In the genomic region with DNA sequence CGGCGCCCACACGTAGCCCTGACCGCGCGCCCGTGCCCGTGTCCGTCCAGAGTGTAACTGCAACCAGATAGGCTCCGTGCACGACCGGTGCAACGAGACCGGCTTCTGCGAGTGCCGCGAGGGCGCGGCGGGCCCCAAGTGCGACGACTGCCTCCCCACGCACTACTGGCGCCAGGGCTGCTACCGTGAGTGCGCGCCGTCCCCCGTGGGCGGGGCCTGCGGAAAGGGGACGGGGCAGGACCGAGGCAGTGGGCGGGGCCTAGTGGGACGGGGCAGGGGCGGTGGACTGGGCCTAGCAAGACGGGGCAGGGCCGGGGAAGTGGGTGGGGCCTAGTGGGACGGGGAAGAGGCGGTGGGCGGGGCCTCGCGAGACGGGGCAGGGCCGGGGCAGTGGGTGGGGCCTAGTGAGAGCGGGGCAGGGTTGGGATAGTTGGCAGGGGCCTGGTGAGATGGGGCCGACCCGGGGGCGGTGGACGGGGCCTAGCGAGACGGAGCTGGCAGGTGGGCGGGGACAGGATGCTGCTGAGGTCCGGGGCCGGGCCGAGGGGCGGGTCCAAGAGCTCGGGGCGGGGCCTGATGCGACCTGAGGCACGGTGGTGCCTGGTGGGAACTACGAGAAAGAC, we compare ENCODE assay signal across 8 cellular contexts.
A peak's percentile ranks its signal among the peaks of the same experiment; 100 is the strongest.
DNase-seq lines count a peak whose midpoint lies in the region; ATAC-seq lines count a peak whose summit lies in the region.

No MANE protein-coding gene starts in this region.

- H3K9me3 ChIP-seq in effector memory CD4-positive, alpha-beta T cell (ENCODE audit: control insufficient read depth, low read length) = no peaks in the 10 kb centered on the region

- ATAC-seq in GM19468 (IDR thresholded peaks at IDR 0.05; ENCODE audit: extremely low read depth, unreplicated experiment) = peak; percentile 22

- H3K4me1 ChIP-seq in effector memory CD4-positive, alpha-beta T cell (ENCODE audit: control insufficient read depth, insufficient read depth, low read length, poor library complexity, severe bottlenecking) = peaks cover 10% of the 10 kb centered on the region

- peak overlapping the region; percentile 27 for H3K27ac ChIP-seq in effector memory CD4-positive, alpha-beta T cell (ENCODE audit: insufficient read depth, low read length, poor library complexity, severe bottlenecking)

- peak overlapping the region; percentile 75 for H3K4me3 ChIP-seq in effector memory CD4-positive, alpha-beta T cell (ENCODE audit: insufficient read depth, low read depth, low read length, poor library complexity, severe bottlenecking)

- DNase-seq in CD1c-positive myeloid dendritic cell (ENCODE audit: extremely low spot score) (peak; percentile 98), HT1080 (ENCODE audit: low read depth) (peak; percentile 45), NOMO-1 (lab: John Stamatoyannopoulos, UW; ENCODE audit: unreplicated experiment in 2 of 2) (peak; percentile 96 to 99), medulla oblongata (ENCODE audit: extremely low spot score) (peak; percentile 95)
- peak; percentile 99 for DNase-seq in activated CD8-positive, alpha-beta memory T cell treated with anti-CD3 and anti-CD28 coated beads for 4 hours (ENCODE audit: low read depth in 2 of 2)
- DNase-seq in effector memory CD4-positive, alpha-beta T cell = peak; percentile 99 to 100 (median 99)
- peak; percentile 92 to 97 (median 95) for DNase-seq in stimulated activated CD4-positive, alpha-beta T cell treated with anti-CD3 and anti-CD28 coated beads, TNF-alpha, amount 100 ng/mL, for 24 hours (ENCODE audit: low read depth in 3 of 3)

- H3K36me3 ChIP-seq in effector memory CD4-positive, alpha-beta T cell (ENCODE audit: control insufficient read depth, insufficient read depth, low read length) = no peaks in the 10 kb centered on the region

- H3K27me3 ChIP-seq in effector memory CD4-positive, alpha-beta T cell (replicated peaks; ENCODE audit: control insufficient read depth, insufficient read depth, low read length, poor library complexity, severe bottlenecking) = no peaks in the 10 kb centered on the region

Comparison
In these comparisons a context has a peak if more than half of its experiments do, and no peak if none do; other contexts are left out.
1. Peak in every context shown above with its lines: DNase-seq, ATAC-seq, H3K4me3 ChIP-seq and H3K27ac ChIP-seq.
2. DNase-seq: peak in every context shown above with its lines; median percentile 99 in activated CD8-positive, alpha-beta memory T cell treated with anti-CD3 and anti-CD28 coated beads for 4 hours; 99 in effector memory CD4-positive, alpha-beta T cell; 98 in CD1c-positive myeloid dendritic cell; 98 in NOMO-1; 95 in medulla oblongata; 95 in stimulated activated CD4-positive, alpha-beta T cell treated with anti-CD3 and anti-CD28 coated beads, TNF-alpha, amount 100 ng/mL, for 24 hours; 45 in HT1080.